In genomic region chr6:114342826-114343781, GRCh38 we compare ENCODE assay signal across 8 cellular contexts. TPM values are rescaled to one million over a fixed set of nuclear protein-coding genes. Genes with fewer than 3 reads are reported as not detected.
A peak's percentile ranks its signal among the peaks of the same experiment; 100 is the strongest.
DNase-seq lines count a peak whose midpoint lies in the region; ATAC-seq, FAIRE-seq and TF ChIP-seq lines count a peak whose summit lies in the region.

TSS of gene HS3ST5 (minus strand) at chr6:114343023. CDS start at chr6:114062845, 280,178 bp downstream.

- no peaks in the 10 kb centered on the region for H3K79me2 ChIP-seq in ACC112 (ENCODE audit: control insufficient read depth, insufficient read depth, low read length, unreplicated experiment)

- H3K36me3 ChIP-seq in ACC112 (ENCODE audit: insufficient read depth, low read length) = no peaks in the 10 kb centered on the region

- H3K27me3 ChIP-seq in ACC112 (ENCODE audit: insufficient read depth, low read length) = peaks cover 54% of the 10 kb centered on the region

- no peak within 1 kb of the TSS for H3K27ac ChIP-seq in ACC112 (ENCODE audit: low read depth, low read length)

- no peaks in the 10 kb centered on the region for H3K4me1 ChIP-seq in ACC112 (ENCODE audit: control insufficient read depth, insufficient read depth, low read length, unreplicated experiment)

- peak; percentile 41 for DNase-seq in GM13976 (ENCODE audit: low spot score)
- DNase-seq in NCI-H226 = peak; percentile 32
- peak; percentile 86 for DNase-seq in astrocyte of the hippocampus (ENCODE audit: low read depth, low spot score)
- DNase-seq in sciatic nerve (ENCODE audit: low spot score) = peak; percentile 60
- DNase-seq in GDM1 (lab: John Stamatoyannopoulos, UW) = no peak
- DNase-seq in RCC 7860 (ENCODE audit: low spot score) = no peak

- ATAC-seq in sciatic nerve = peak; percentile 63

- intact Hi-C loops in sciatic nerve (cut with DNase I) = no loop called here

- H2AFZ ChIP-seq in ACC112 (ENCODE audit: low read length, unreplicated experiment) = peak within 1 kb of the TSS; percentile 11

- FAIRE-seq in RCC 7860 (lab: Jason Lieb, UNC) = no peak

- H3K4me3 ChIP-seq in ACC112 (ENCODE audit: low read depth, low read length) = peak within 1 kb of the TSS; percentile 65
- peak within 1 kb of the TSS; percentile 88 for H3K4me3 ChIP-seq in iPS-11a (ENCODE audit: low read depth, low read length)

- in situ Hi-C loops in GM13976 (cut with MboI; ENCODE audit: low sequenced_read_pairs, unreplicated experiment) = no loop called here

- TF ChIP-seq CTCF in GM13976 (IDR thresholded peaks at IDR 0.05; ENCODE audit: borderline replicate concordance, control extremely low read depth, extremely low read depth, insufficient read depth, missing control alignments) = no peak

RNA-seq across cellular contexts. Expression of gene HS3ST5, which starts in this region (rescaled TPM):
- total RNA-seq in sciatic nerve = 1.9 TPM

Comparison
In these comparisons a context has a peak if more than half of its experiments do, and no peak if none do; other contexts are left out.
1. DNase-seq: peak in GM13976 (single experiment), NCI-H226 (single experiment), astrocyte of the hippocampus (single experiment) and sciatic nerve (single experiment); none in GDM1 (single experiment) and RCC 7860 (single experiment).